In the genomic region with DNA sequence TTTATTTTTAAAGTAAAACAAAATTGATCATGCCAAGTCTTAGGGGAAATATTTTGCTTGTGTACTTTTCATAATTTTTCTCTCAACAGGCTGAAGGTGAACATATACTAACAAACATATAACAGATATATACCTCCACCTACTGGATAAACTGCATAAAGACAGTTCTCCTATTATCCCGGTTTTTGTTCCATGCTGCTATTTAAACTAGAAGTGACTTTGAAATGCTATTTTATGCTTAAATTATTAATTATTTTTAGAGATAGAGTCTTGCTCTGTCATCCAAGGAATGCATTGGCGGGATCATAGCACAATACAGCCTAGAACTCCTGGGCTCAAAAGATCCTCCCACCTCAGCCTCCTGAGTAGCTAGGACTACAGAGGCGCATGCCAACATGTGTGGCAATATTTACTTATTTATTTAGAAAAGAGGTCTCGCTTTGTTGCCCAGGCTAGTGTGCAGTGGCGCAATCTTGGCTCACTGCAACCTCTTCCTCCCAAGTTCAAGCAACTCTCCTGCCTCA, we compare ENCODE assay signal across 1 cellular context.
A peak's percentile ranks its signal among the peaks of the same experiment; 100 is the strongest.
TF ChIP-seq lines count a peak whose summit lies in the region.

No MANE protein-coding gene starts in this region.

TF ChIP-seq in HepG2, 621 proteins besides CTCF, POLR2A, EP300 and RAD21 (continued from another document and continues in another):
- TF ChIP-seq, protein P1, sequence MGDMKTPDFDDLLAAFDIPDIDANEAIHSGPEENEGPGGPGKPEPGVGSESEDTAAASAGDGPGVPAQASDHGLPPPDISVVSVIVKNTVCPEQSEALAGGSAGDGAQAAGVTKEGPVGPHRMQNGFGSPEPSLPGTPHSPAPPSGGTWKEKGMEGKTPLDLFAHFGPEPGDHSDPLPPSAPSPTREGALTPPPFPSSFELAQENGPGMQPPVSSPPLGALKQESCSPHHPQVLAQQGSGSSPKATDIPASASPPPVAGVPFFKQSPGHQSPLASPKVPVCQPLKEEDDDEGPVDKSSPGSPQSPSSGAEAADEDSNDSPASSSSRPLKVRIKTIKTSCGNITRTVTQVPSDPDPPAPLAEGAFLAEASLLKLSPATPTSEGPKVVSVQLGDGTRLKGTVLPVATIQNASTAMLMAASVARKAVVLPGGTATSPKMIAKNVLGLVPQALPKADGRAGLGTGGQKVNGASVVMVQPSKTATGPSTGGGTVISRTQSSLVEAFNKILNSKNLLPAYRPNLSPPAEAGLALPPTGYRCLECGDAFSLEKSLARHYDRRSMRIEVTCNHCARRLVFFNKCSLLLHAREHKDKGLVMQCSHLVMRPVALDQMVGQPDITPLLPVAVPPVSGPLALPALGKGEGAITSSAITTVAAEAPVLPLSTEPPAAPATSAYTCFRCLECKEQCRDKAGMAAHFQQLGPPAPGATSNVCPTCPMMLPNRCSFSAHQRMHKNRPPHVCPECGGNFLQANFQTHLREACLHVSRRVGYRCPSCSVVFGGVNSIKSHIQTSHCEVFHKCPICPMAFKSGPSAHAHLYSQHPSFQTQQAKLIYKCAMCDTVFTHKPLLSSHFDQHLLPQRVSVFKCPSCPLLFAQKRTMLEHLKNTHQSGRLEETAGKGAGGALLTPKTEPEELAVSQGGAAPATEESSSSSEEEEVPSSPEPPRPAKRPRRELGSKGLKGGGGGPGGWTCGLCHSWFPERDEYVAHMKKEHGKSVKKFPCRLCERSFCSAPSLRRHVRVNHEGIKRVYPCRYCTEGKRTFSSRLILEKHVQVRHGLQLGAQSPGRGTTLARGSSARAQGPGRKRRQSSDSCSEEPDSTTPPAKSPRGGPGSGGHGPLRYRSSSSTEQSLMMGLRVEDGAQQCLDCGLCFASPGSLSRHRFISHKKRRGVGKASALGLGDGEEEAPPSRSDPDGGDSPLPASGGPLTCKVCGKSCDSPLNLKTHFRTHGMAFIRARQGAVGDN (CRISPR knock-in tag; IDR thresholded peaks at IDR 0.05) = no peak
- TF ChIP-seq HMG20A (CRISPR knock-in tag; IDR thresholded peaks at IDR 0.05; ENCODE audit: borderline replicate concordance) (peak; percentile 79), GATAD2A (CRISPR knock-in tag; IDR thresholded peaks at IDR 0.05) (peak; percentile 93), SAP130 (CRISPR knock-in tag; IDR thresholded peaks at IDR 0.05; ENCODE audit: low read depth) (peak; percentile 46), ZNF10 (CRISPR knock-in tag; IDR thresholded peaks at IDR 0.05; ENCODE audit: borderline replicate concordance, low read depth) (no peak), GABPA (IDR thresholded peaks at IDR 0.05; ENCODE audit: low read depth, low read length) (no peak), GABPA (CRISPR knock-in tag; IDR thresholded peaks at IDR 0.05; ENCODE audit: low read depth) (no peak), AHR (CRISPR knock-in tag; IDR thresholded peaks at IDR 0.05) (no peak), ZNF44 (CRISPR knock-in tag; IDR thresholded peaks at IDR 0.05) (no peak), RXRB (CRISPR knock-in tag; IDR thresholded peaks at IDR 0.05; ENCODE audit: borderline replicate concordance) (peak; percentile 51), MED1 (CRISPR knock-in tag; IDR thresholded peaks at IDR 0.05) (peak; percentile 55; the same call in 1 of the 2 replicates), ZFAT (CRISPR knock-in tag; conservative IDR thresholded peaks at IDR 0.05) (no peak), ZNF773 (CRISPR knock-in tag; IDR thresholded peaks at IDR 0.05; ENCODE audit: borderline replicate concordance) (no peak), ARHGAP35 (CRISPR knock-in tag; IDR thresholded peaks at IDR 0.05; ENCODE audit: borderline replicate concordance) (no peak), MAFK (conservative IDR thresholded peaks at IDR 0.05 in 1 of 2, IDR thresholded peaks at IDR 0.05 in 1 of 2; ENCODE audit: low read length in 2 of 2) (no peak), FLYWCH1 (CRISPR knock-in tag; IDR thresholded peaks at IDR 0.05) (no peak), KLF9 (CRISPR knock-in tag; IDR thresholded peaks at IDR 0.05; ENCODE audit: low read depth) (no peak), SP5 (CRISPR knock-in tag; IDR thresholded peaks at IDR 0.05; ENCODE audit: borderline replicate concordance, low read depth) (peak; percentile 43; the same call in 1 of the 2 replicates), ZNF550 (CRISPR knock-in tag; IDR thresholded peaks at IDR 0.05; ENCODE audit: borderline replicate concordance) (no peak), ZNF564 (CRISPR knock-in tag; IDR thresholded peaks at IDR 0.05) (no peak), PHF5A (CRISPR knock-in tag; IDR thresholded peaks at IDR 0.05; ENCODE audit: low read depth, unreplicated experiment) (peak; percentile 55), ATF7 (IDR thresholded peaks at IDR 0.05) (no peak), ATF7 (CRISPR knock-in tag; IDR thresholded peaks at IDR 0.05) (no peak), EEA1 (CRISPR knock-in tag; IDR thresholded peaks at IDR 0.05; ENCODE audit: borderline replicate concordance) (no peak)
- TF ChIP-seq, protein P2, sequence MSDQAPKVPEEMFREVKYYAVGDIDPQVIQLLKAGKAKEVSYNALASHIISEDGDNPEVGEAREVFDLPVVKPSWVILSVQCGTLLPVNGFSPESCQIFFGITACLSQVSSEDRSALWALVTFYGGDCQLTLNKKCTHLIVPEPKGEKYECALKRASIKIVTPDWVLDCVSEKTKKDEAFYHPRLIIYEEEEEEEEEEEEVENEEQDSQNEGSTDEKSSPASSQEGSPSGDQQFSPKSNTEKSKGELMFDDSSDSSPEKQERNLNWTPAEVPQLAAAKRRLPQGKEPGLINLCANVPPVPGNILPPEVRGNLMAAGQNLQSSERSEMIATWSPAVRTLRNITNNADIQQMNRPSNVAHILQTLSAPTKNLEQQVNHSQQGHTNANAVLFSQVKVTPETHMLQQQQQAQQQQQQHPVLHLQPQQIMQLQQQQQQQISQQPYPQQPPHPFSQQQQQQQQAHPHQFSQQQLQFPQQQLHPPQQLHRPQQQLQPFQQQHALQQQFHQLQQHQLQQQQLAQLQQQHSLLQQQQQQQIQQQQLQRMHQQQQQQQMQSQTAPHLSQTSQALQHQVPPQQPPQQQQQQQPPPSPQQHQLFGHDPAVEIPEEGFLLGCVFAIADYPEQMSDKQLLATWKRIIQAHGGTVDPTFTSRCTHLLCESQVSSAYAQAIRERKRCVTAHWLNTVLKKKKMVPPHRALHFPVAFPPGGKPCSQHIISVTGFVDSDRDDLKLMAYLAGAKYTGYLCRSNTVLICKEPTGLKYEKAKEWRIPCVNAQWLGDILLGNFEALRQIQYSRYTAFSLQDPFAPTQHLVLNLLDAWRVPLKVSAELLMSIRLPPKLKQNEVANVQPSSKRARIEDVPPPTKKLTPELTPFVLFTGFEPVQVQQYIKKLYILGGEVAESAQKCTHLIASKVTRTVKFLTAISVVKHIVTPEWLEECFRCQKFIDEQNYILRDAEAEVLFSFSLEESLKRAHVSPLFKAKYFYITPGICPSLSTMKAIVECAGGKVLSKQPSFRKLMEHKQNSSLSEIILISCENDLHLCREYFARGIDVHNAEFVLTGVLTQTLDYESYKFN (CRISPR knock-in tag; conservative IDR thresholded peaks at IDR 0.05) = peak; percentile 33; the same call in 1 of the 2 replicates
- TF ChIP-seq, protein P3, sequence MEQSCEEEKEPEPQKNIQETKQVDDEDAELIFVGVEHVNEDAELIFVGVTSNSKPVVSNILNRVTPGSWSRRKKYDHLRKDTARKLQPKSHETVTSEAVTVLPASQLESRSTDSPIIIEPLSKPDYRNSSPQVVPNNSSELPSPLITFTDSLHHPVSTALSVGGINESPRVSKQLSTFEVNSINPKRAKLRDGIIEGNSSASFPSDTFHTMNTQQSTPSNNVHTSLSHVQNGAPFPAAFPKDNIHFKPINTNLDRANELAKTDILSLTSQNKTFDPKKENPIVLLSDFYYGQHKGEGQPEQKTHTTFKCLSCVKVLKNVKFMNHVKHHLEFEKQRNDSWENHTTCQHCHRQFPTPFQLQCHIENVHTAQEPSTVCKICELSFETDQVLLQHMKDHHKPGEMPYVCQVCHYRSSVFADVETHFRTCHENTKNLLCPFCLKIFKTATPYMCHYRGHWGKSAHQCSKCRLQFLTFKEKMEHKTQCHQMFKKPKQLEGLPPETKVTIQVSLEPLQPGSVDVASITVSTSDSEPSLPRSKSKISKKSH (CRISPR knock-in tag; IDR thresholded peaks at IDR 0.05; ENCODE audit: borderline replicate concordance) = no peak
- TF ChIP-seq, protein P4, sequence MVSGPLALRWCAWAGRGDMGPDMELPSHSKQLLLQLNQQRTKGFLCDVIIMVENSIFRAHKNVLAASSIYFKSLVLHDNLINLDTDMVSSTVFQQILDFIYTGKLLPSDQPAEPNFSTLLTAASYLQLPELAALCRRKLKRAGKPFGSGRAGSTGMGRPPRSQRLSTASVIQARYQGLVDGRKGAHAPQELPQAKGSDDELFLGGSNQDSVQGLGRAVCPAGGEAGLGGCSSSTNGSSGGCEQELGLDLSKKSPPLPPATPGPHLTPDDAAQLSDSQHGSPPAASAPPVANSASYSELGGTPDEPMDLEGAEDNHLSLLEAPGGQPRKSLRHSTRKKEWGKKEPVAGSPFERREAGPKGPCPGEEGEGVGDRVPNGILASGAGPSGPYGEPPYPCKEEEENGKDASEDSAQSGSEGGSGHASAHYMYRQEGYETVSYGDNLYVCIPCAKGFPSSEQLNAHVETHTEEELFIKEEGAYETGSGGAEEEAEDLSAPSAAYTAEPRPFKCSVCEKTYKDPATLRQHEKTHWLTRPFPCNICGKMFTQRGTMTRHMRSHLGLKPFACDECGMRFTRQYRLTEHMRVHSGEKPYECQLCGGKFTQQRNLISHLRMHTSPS (CRISPR knock-in tag; IDR thresholded peaks at IDR 0.05; ENCODE audit: low read depth) = no peak
- TF ChIP-seq, protein P5, sequence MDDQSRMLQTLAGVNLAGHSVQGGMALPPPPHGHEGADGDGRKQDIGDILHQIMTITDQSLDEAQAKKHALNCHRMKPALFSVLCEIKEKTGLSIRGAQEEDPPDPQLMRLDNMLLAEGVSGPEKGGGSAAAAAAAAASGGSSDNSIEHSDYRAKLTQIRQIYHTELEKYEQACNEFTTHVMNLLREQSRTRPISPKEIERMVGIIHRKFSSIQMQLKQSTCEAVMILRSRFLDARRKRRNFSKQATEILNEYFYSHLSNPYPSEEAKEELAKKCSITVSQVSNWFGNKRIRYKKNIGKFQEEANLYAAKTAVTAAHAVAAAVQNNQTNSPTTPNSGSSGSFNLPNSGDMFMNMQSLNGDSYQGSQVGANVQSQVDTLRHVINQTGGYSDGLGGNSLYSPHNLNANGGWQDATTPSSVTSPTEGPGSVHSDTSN (CRISPR knock-in tag; IDR thresholded peaks at IDR 0.05; ENCODE audit: borderline replicate concordance) = no peak
- TF ChIP-seq, protein P6, sequence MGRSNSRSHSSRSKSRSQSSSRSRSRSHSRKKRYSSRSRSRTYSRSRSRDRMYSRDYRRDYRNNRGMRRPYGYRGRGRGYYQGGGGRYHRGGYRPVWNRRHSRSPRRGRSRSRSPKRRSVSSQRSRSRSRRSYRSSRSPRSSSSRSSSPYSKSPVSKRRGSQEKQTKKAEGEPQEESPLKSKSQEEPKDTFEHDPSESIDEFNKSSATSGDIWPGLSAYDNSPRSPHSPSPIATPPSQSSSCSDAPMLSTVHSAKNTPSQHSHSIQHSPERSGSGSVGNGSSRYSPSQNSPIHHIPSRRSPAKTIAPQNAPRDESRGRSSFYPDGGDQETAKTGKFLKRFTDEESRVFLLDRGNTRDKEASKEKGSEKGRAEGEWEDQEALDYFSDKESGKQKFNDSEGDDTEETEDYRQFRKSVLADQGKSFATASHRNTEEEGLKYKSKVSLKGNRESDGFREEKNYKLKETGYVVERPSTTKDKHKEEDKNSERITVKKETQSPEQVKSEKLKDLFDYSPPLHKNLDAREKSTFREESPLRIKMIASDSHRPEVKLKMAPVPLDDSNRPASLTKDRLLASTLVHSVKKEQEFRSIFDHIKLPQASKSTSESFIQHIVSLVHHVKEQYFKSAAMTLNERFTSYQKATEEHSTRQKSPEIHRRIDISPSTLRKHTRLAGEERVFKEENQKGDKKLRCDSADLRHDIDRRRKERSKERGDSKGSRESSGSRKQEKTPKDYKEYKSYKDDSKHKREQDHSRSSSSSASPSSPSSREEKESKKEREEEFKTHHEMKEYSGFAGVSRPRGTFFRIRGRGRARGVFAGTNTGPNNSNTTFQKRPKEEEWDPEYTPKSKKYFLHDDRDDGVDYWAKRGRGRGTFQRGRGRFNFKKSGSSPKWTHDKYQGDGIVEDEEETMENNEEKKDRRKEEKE (IDR thresholded peaks at IDR 0.05) = no peak
- TF ChIP-seq, protein P7, sequence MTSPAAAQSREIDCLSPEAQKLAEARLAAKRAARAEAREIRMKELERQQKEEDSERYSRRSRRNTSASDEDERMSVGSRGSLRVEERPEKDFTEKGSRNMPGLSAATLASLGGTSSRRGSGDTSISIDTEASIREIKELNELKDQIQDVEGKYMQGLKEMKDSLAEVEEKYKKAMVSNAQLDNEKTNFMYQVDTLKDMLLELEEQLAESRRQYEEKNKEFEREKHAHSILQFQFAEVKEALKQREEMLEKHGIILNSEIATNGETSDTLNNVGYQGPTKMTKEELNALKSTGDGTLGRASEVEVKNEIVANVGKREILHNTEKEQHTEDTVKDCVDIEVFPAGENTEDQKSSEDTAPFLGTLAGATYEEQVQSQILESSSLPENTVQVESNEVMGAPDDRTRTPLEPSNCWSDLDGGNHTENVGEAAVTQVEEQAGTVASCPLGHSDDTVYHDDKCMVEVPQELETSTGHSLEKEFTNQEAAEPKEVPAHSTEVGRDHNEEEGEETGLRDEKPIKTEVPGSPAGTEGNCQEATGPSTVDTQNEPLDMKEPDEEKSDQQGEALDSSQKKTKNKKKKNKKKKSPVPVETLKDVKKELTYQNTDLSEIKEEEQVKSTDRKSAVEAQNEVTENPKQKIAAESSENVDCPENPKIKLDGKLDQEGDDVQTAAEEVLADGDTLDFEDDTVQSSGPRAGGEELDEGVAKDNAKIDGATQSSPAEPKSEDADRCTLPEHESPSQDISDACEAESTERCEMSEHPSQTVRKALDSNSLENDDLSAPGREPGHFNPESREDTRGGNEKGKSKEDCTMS (CRISPR knock-in tag; conservative IDR thresholded peaks at IDR 0.05) = no peak
- TF ChIP-seq, protein P8, sequence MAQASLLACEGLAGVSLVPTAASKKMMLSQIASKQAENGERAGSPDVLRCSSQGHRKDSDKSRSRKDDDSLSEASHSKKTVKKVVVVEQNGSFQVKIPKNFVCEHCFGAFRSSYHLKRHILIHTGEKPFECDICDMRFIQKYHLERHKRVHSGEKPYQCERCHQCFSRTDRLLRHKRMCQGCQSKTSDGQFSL (CRISPR knock-in tag; IDR thresholded peaks at IDR 0.05) = no peak
- TF ChIP-seq, protein P9, sequence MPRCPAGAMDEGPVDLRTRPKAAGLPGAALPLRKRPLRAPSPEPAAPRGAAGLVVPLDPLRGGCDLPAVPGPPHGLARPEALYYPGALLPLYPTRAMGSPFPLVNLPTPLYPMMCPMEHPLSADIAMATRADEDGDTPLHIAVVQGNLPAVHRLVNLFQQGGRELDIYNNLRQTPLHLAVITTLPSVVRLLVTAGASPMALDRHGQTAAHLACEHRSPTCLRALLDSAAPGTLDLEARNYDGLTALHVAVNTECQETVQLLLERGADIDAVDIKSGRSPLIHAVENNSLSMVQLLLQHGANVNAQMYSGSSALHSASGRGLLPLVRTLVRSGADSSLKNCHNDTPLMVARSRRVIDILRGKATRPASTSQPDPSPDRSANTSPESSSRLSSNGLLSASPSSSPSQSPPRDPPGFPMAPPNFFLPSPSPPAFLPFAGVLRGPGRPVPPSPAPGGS (CRISPR knock-in tag; IDR thresholded peaks at IDR 0.05) = no peak
- TF ChIP-seq, protein P10, sequence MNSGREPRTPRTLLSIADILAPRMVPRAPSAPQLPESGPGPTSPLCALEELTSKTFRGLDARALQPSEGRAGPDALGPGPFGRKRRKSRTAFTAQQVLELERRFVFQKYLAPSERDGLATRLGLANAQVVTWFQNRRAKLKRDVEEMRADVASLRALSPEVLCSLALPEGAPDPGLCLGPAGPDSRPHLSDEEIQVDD (CRISPR knock-in tag; IDR thresholded peaks at IDR 0.05; ENCODE audit: borderline replicate concordance) = no peak
